Comparison of ENCODE assay signal across 16 cellular contexts in the genomic region with DNA sequence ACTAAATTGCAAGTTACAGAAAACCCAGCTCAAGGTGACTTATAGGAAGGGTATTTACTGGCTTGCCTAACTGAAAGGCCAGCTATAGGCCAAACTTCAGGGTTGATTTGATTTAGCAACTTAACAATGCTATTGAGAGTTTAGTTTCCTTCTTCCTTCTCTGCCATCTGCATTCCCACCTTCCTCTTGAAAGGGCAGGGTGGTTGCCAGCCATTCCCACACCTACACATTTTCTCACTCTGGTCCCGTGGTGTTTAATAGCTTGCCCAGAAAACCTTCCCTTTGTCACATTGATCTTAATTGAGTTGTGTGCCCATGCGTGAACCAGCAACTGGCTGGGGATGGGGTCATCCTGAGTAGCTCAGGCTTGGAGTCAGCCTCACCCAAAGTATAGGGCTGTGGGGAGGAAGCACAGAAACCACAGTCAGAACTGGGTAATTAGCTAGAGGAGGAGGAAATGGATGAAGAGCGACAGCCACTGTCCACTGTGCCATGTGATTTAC.
DNase-seq lines count a peak whose midpoint lies in the region; ATAC-seq, FAIRE-seq and TF ChIP-seq lines count a peak whose summit lies in the region.
"Had no signal": no experiment of that assay in that cellular context is flagged by ENCODE, and none has a peak within 500 bp of the region (broad histone marks: within the 10 kb centered on the region; RNA-seq: fewer than 3 reads in every experiment).

No MANE protein-coding gene starts in this region.

- H3K27ac ChIP-seq in astrocyte (ENCODE audit: low read depth, low read length) (peak overlapping the region; percentile 41), mesenchymal stem cell (ENCODE audit: low read length, poor library complexity, severe bottlenecking) (no peak overlapping the region), spleen (peak overlapping the region in 4 of 8 donors; percentile 16 to 49 (median 28))
- H3K27ac ChIP-seq: right lobe of liver had no signal

- H3K36me3 ChIP-seq in astrocyte (ENCODE audit: insufficient read depth, low read length), result no peaks in the 10 kb centered on the region
- no peaks in the 10 kb centered on the region for H3K36me3 ChIP-seq in mesenchymal stem cell (ENCODE audit: control insufficient read depth in 1 of 2, insufficient read depth in 2 of 2, low read depth in 1 of 2, low read length in 2 of 2)
- peaks cover 0 to 15% (median 0%) of the 10 kb centered on the region in 6 donors for H3K36me3 ChIP-seq in spleen
- H3K36me3 ChIP-seq: right lobe of liver had no signal

- WGBS in mesenchymal stem cell, result 52% methylated on average over 3 of the region's 3 CpGs
- WGBS in spleen, 5 donors, result 68 to 83% (median 74%) methylated on average over 3 of the region's 3 CpGs

- FAIRE-seq in astrocyte (lab: Jason Lieb, UNC) (no peak), urothelium cell line (lab: Jason Lieb, UNC) (no peak)

- H4K91ac ChIP-seq in mesenchymal stem cell (ENCODE audit: low read length), result no peak overlapping the region

- no peak overlapping the region for H4K8ac ChIP-seq in mesenchymal stem cell (ENCODE audit: low read length)

- H3K4me1 Mint-ChIP-seq in astrocyte (ENCODE audit: low read depth, unreplicated experiment), result peaks cover 66% of the 10 kb centered on the region

- H3K27me3 ChIP-seq in astrocyte (ENCODE audit: insufficient read depth, low read length) (no peaks in the 10 kb centered on the region), mesenchymal stem cell (ENCODE audit: control insufficient read depth in 1 of 2, insufficient read depth in 1 of 2, low read length in 2 of 2) (no peaks in the 10 kb centered on the region), spleen (replicated peaks in 1 of 7) (no peaks in the 10 kb centered on the region)
- H3K27me3 ChIP-seq: right lobe of liver had no signal

- H3K4me2 ChIP-seq in astrocyte (ENCODE audit: low read length) (peak overlapping the region; percentile 27), mesenchymal stem cell (ENCODE audit: low read length, poor library complexity, severe bottlenecking) (no peak overlapping the region)

- DNase-seq in Caki2 (ENCODE audit: low read depth), result peak; percentile 97
- peak; percentile 52 for DNase-seq in HK-2 (ENCODE audit: unreplicated experiment)
- peak; percentile 59 for DNase-seq in astrocyte (ENCODE audit: low read depth)
- peak; percentile 32 for DNase-seq in mesenchymal stem cell
- no peak for DNase-seq in urothelium cell line (ENCODE audit: low spot score)
- DNase-seq in HCEC 1CT, result no peak
- no peak for DNase-seq in spleen
- DNase-seq: amniotic stem cell; effector CD8-positive, alpha-beta T cell; GDM1; GOT3; hippocampal formation; OCI-M1; right lobe of liver had no signal

- in situ Hi-C loops in Caki2 (cut with HindIII; ENCODE audit: low pct_unique_long_range_greater_than_20kb, low sequenced_read_pairs), result no loop called here

- H3K4me3 Mint-ChIP-seq in astrocyte (ENCODE audit: unreplicated experiment), result no peak overlapping the region
- H3K4me3 Mint-ChIP-seq: type B pancreatic cell had no signal

- H3K9me3 Mint-ChIP-seq in astrocyte (ENCODE audit: unreplicated experiment), result peaks cover under 1% of the 10 kb centered on the region
- H3K9me3 Mint-ChIP-seq: type B pancreatic cell had no signal

- H4K20me1 ChIP-seq in astrocyte (ENCODE audit: insufficient read depth, low read length), result no peaks in the 10 kb centered on the region

- H2AFZ ChIP-seq in astrocyte (ENCODE audit: low read depth, low read length), result no peak overlapping the region
- no peak overlapping the region for H2AFZ ChIP-seq in mesenchymal stem cell (ENCODE audit: low read depth, low read length)

- peaks cover 14% of the 10 kb centered on the region for H3K36me3 Mint-ChIP-seq in astrocyte (ENCODE audit: low read depth, unreplicated experiment)

- H3K9me3 ChIP-seq in astrocyte (ENCODE audit: insufficient read depth, low read depth, low read length), result no peaks in the 10 kb centered on the region
- no peaks in the 10 kb centered on the region for H3K9me3 ChIP-seq in mesenchymal stem cell (ENCODE audit: control insufficient read depth, low read length)
- peaks cover 0 to 4% (median 2%) of the 10 kb centered on the region in 8 donors for H3K9me3 ChIP-seq in spleen
- H3K9me3 ChIP-seq: right lobe of liver had no signal

- no peak overlapping the region for H2BK5ac ChIP-seq in mesenchymal stem cell (ENCODE audit: low read depth, low read length, poor library complexity, severe bottlenecking)

- no peak overlapping the region for H2BK15ac ChIP-seq in mesenchymal stem cell (ENCODE audit: low read depth, poor library complexity, severe bottlenecking)

- H3K79me2 ChIP-seq in astrocyte (ENCODE audit: insufficient read depth, low read length), result peaks cover 48% of the 10 kb centered on the region

- H3K27ac Mint-ChIP-seq in astrocyte (ENCODE audit: unreplicated experiment), result peak overlapping the region; percentile 91
- H3K27ac Mint-ChIP-seq: type B pancreatic cell had no signal

- H3K27me3 Mint-ChIP-seq in astrocyte (ENCODE audit: low read depth, unreplicated experiment), result no peaks in the 10 kb centered on the region
- H3K27me3 Mint-ChIP-seq: type B pancreatic cell had no signal

- peak overlapping the region; percentile 6 for H2AK5ac ChIP-seq in mesenchymal stem cell (ENCODE audit: low read length, severe bottlenecking)

- no peak overlapping the region for H3K23ac ChIP-seq in mesenchymal stem cell (ENCODE audit: low read length in 2 of 2)

- intact Hi-C loops in spleen (cut with DNase I; ENCODE audit: low total_unique reads), result no loop called here

- H3K4me1 ChIP-seq in astrocyte (ENCODE audit: insufficient read depth, low read length) (peaks cover 45% of the 10 kb centered on the region), mesenchymal stem cell (ENCODE audit: control insufficient read depth, insufficient read depth, low read depth, low read length) (peaks cover 15% of the 10 kb centered on the region), spleen (peaks cover 0 to 27% (median 15%) of the 10 kb centered on the region in 6 donors)
- H3K4me1 ChIP-seq: right lobe of liver had no signal

- ATAC-seq in HG03139 (IDR thresholded peaks at IDR 0.05; ENCODE audit: unreplicated experiment), result no peak

- H3K9ac ChIP-seq in astrocyte (ENCODE audit: low read length) (no peak overlapping the region), mesenchymal stem cell (ENCODE audit: low read length) (no peak overlapping the region)

- H3K18ac ChIP-seq in mesenchymal stem cell (ENCODE audit: low read depth in 1 of 2, low read length in 2 of 2), result peak overlapping the region in 1 of 2 experiments; percentile 88

- H3K14ac ChIP-seq in mesenchymal stem cell (ENCODE audit: low read length in 2 of 2), result no peak overlapping the region

- H2BK12ac ChIP-seq in mesenchymal stem cell (ENCODE audit: low read length in 2 of 2), result peak overlapping the region in 1 of 2 experiments; percentile 66

- H3K4ac ChIP-seq in mesenchymal stem cell (ENCODE audit: low read depth in 1 of 2, low read length in 2 of 2), result no peak overlapping the region

- TF ChIP-seq POLR2A in spleen (IDR thresholded peaks at IDR 0.05), result no peak

- H2BK120ac ChIP-seq in mesenchymal stem cell (ENCODE audit: low read depth, low read length), result no peak overlapping the region

- TF ChIP-seq CTCF in astrocyte (IDR thresholded peaks at IDR 0.05; ENCODE audit: insufficient read depth, low read depth, low read length) (no peak), spleen (IDR thresholded peaks at IDR 0.05 in 8 of 11, conservative IDR thresholded peaks at IDR 0.05 in 3 of 11) (no peak)

- H3K79me1 ChIP-seq in mesenchymal stem cell (replicated peaks; ENCODE audit: low read length, poor library complexity, severe bottlenecking), result peaks cover 17% of the 10 kb centered on the region

- H3K4me3 ChIP-seq in astrocyte (ENCODE audit: insufficient read depth, low read depth, low read length) (no peak overlapping the region), mesenchymal stem cell (ENCODE audit: insufficient read depth in 1 of 2, low read depth in 1 of 2, low read length in 2 of 2) (no peak overlapping the region), spleen (no peak overlapping the region)
- H3K4me3 ChIP-seq: right lobe of liver had no signal

Comparison
In these comparisons a context has a peak if more than half of its experiments do, and no peak if none do; other contexts are left out.
1. DNase-seq: peak in Caki2 (single experiment), HK-2 (single experiment), astrocyte (single experiment) and mesenchymal stem cell (single experiment); none in urothelium cell line (single experiment), HCEC 1CT (single experiment) and spleen (single experiment).